Comparison of ENCODE assay signal across 8 cellular contexts in genomic region chr3:108406661-108407206, GRCh38.
A peak's percentile ranks its signal among the peaks of the same experiment; 100 is the strongest.
DNase-seq lines count a peak whose midpoint lies in the region; ATAC-seq, FAIRE-seq and TF ChIP-seq lines count a peak whose summit lies in the region.

No MANE protein-coding gene starts in this region.

- CTCF ChIA-PET in HEK293 (lab: Yijun Ruan, JAX): no interaction called here
- CTCF ChIA-PET in endothelial cell of umbilical vein (lab: Charles Lee): interaction anchor here (0.9 to 3.5 kb wide), 11 partner anchors 11 to 730 kb away, joined by 3 to 30 read pairs (median 5); no protein-coding TSS in a partner anchor

- H3K79me2 ChIP-seq in endothelial cell of umbilical vein (ENCODE audit: control insufficient read depth, insufficient read depth, low read length): no peaks in the 10 kb centered on the region

- peak; percentile 98 for FAIRE-seq in endothelial cell of umbilical vein (lab: Jason Lieb, UNC)

- H3K9ac ChIP-seq in endothelial cell of umbilical vein (replicated peaks; ENCODE audit: extremely low read depth, insufficient read depth, low read length): no peak overlapping the region

- H3K4me3 ChIP-seq in HEK293 (ENCODE audit: low read depth, low read length): no peak overlapping the region
- H3K4me3 ChIP-seq in LNCaP clone FGC (ENCODE audit: low read depth, low read length): no peak overlapping the region
- H3K4me3 ChIP-seq in SJCRH30: no peak overlapping the region
- H3K4me3 ChIP-seq in endothelial cell of umbilical vein (replicated peaks in 1 of 3; ENCODE audit: insufficient read depth in 1 of 3, low read depth in 1 of 3, low read length in 3 of 3): no peak overlapping the region
- no peak overlapping the region for H3K4me3 ChIP-seq in mucosa of descending colon

- ATAC-seq in Right ventricle myocardium inferior (peak; percentile 64), mucosa of descending colon (peak; percentile 85)

- TF ChIP-seq POLR2A in endothelial cell of umbilical vein (IDR thresholded peaks at IDR 0.05; ENCODE audit: low read depth, low read length): no peak

- no peak overlapping the region for H3K4me2 ChIP-seq in endothelial cell of umbilical vein (ENCODE audit: insufficient read depth, low read length)

- H4K20me1 ChIP-seq in endothelial cell of umbilical vein (replicated peaks; ENCODE audit: control insufficient read depth, extremely low read depth, insufficient read depth, low read length): no peaks in the 10 kb centered on the region

- no TSS peak for BruUV-seq in endothelial cell of umbilical vein (replicated peaks; lab: Mats Ljungman, UMichigan)

- POLR2A ChIA-PET in HEK293 (lab: Yijun Ruan, JAX): no interaction called here
- POLR2A ChIA-PET in endothelial cell of umbilical vein (lab: Charles Lee): no interaction called here

- H3K9me3 ChIP-seq in HEK293 (ENCODE audit: control insufficient read depth, insufficient read depth, low read depth, low read length) (no peaks in the 10 kb centered on the region), SJCRH30 (replicated peaks) (no peaks in the 10 kb centered on the region), endothelial cell of umbilical vein (replicated peaks; ENCODE audit: control insufficient read depth, insufficient read depth, low read length) (no peaks in the 10 kb centered on the region), mucosa of descending colon (no peaks in the 10 kb centered on the region)

- intact Hi-C loops in Right ventricle myocardium inferior (cut with DNase I) (loop anchor here (1.0 kb wide), 1 partner anchor 468 kb away; no protein-coding TSS in a partner anchor), cardiac septum (cut with DNase I) (loop anchor here (5.0 kb wide), 1 partner anchor 469 kb away; no protein-coding TSS in a partner anchor), endothelial cell of umbilical vein (cut with micrococcal nuclease) (loop anchor here (1.0 kb wide), 3 partner anchors 247 to 468 kb away; no protein-coding TSS in a partner anchor), mucosa of descending colon (cut with DNase I, micrococcal nuclease) (loop anchor here in 1 of 2 donors (5.0 kb wide), 1 partner anchor 109 kb away; the partner anchor contains the start of gene HHLA2)

- no peak overlapping the region for H3K27ac ChIP-seq in HEK293 (ENCODE audit: extremely low read depth, low read depth, low read length)
- no peak overlapping the region for H3K27ac ChIP-seq in SJCRH30
- H3K27ac ChIP-seq in endothelial cell of umbilical vein (ENCODE audit: insufficient read depth, low read depth, low read length): no peak overlapping the region

- peak overlapping the region; percentile 67 for H2AFZ ChIP-seq in endothelial cell of umbilical vein (ENCODE audit: low read depth, low read length)

- H3K27me3 ChIP-seq in SJCRH30: no peaks in the 10 kb centered on the region
- H3K27me3 ChIP-seq in endothelial cell of umbilical vein (ENCODE audit: control insufficient read depth in 2 of 2, insufficient read depth in 2 of 2, low read length in 2 of 2): no peaks in the 10 kb centered on the region

- peaks cover 5% of the 10 kb centered on the region; the same call in 1 of the 2 replicates for H3K4me1 ChIP-seq in HEK293 (ENCODE audit: control insufficient read depth, insufficient read depth, low read length)
- no peaks in the 10 kb centered on the region for H3K4me1 ChIP-seq in SJCRH30
- H3K4me1 ChIP-seq in endothelial cell of umbilical vein (ENCODE audit: control insufficient read depth, extremely low read depth, insufficient read depth, low read length): no peaks in the 10 kb centered on the region
- peaks cover 30% of the 10 kb centered on the region for H3K4me1 ChIP-seq in mucosa of descending colon (ENCODE audit: low read depth)

- H3K36me3 ChIP-seq in HEK293 (ENCODE audit: control insufficient read depth in 2 of 2, insufficient read depth in 1 of 2, low read length in 2 of 2): no peaks in the 10 kb centered on the region
- no peaks in the 10 kb centered on the region for H3K36me3 ChIP-seq in SJCRH30
- no peaks in the 10 kb centered on the region for H3K36me3 ChIP-seq in endothelial cell of umbilical vein (ENCODE audit: control insufficient read depth in 2 of 2, extremely low read depth in 1 of 2, insufficient read depth in 2 of 2, low read length in 2 of 2)
- H3K36me3 ChIP-seq in mucosa of descending colon (ENCODE audit: low read depth): no peaks in the 10 kb centered on the region

- dilution Hi-C loops in endothelial cell of umbilical vein (cut with MboI; ENCODE audit: extremely low pct_ligation_motif_present, low sequenced_read_pairs): no loop called here

- TF ChIP-seq CTCF in HEK293 (tag by site-specific recombination; IDR thresholded peaks at IDR 0.05) (no peak), LNCaP clone FGC (IDR thresholded peaks at IDR 0.05; ENCODE audit: control insufficient read depth, extremely low read depth, insufficient read depth) (peak; percentile 70), endothelial cell of umbilical vein (IDR thresholded peaks at IDR 0.05; ENCODE audit: extremely low read depth in 1 of 2, insufficient read depth in 1 of 2, low read depth in 1 of 2, low read length in 2 of 2) (peak; percentile 48 to 52), mucosa of descending colon (IDR thresholded peaks at IDR 0.05) (peak; percentile 41)

- no peaks in the 10 kb centered on the region for H3K9me1 ChIP-seq in endothelial cell of umbilical vein (replicated peaks; ENCODE audit: control insufficient read depth, extremely low read depth, insufficient read depth, low read length)

- DNase-seq in Right ventricle myocardium inferior (ENCODE audit: missing footprints): no peak
- no peak for DNase-seq in cardiac septum (ENCODE audit: low spot score)
- DNase-seq in LNCaP clone FGC (ENCODE audit: low read depth): peak; percentile 87
- DNase-seq in SJCRH30: peak; percentile 20 to 76
- peak; percentile 60 for DNase-seq in endothelial cell of umbilical vein (ENCODE audit: low read depth, low spot score)
- peak in 1 of 3 donors; percentile 83 for DNase-seq in mucosa of descending colon
- DNase-seq in HK-2 (ENCODE audit: unreplicated experiment): no peak

TF ChIP-seq in HEK293, 187 proteins besides CTCF, POLR2A, EP300 and RAD21 (continues in another document):
- no peak for TF ChIP-seq ZNF514 (tag by site-specific recombination; IDR thresholded peaks at IDR 0.05)
- TF ChIP-seq OVOL3 (tag by site-specific recombination; IDR thresholded peaks at IDR 0.05): peak; percentile 64; the same call in 1 of the 2 replicates
- 0 out of 2 replicates have a peak, but pooled peaks have one; percentile 65 for TF ChIP-seq TCF7L2 (IDR thresholded peaks at IDR 0.05; ENCODE audit: borderline replicate concordance, low read depth, low read length)
- TF ChIP-seq ZNF561 (tag by site-specific recombination; IDR thresholded peaks at IDR 0.05; ENCODE audit: borderline replicate concordance): peak; percentile 69; the same call in 1 of the 2 replicates
- peak; percentile 92 for TF ChIP-seq FEZF1 (tag by site-specific recombination; IDR thresholded peaks at IDR 0.05)
- TF ChIP-seq ZNF843 (tag by site-specific recombination; IDR thresholded peaks at IDR 0.05): peak; percentile 90
- no peak for TF ChIP-seq ZSCAN18 (tag by site-specific recombination; IDR thresholded peaks at IDR 0.05)
- TF ChIP-seq ZNF580 (tag by site-specific recombination; IDR thresholded peaks at IDR 0.05): 0 out of 2 replicates have a peak, but pooled peaks have one; percentile 66

TF ChIP-seq in endothelial cell of umbilical vein, 7 proteins besides CTCF, POLR2A, EP300 and RAD21:
- TF ChIP-seq POLR2AphosphoS5 (IDR thresholded peaks at IDR 0.05; ENCODE audit: insufficient read depth, low read depth, low read length) (no peak), MYC (IDR thresholded peaks at IDR 0.05; ENCODE audit: low read depth, low read length) (peak; percentile 27), EZH2 (IDR thresholded peaks at IDR 0.05; ENCODE audit: borderline replicate concordance, low read depth, low read length, severe bottlenecking) (no peak)

Comparison
In these comparisons a context has a peak if more than half of its experiments do, and no peak if none do; other contexts are left out.
1. DNase-seq: peak in LNCaP clone FGC (single experiment), SJCRH30 (2 of 2) and endothelial cell of umbilical vein (single experiment); none in Right ventricle myocardium inferior (single experiment), cardiac septum (single experiment) and HK-2 (single experiment).